34 cellular contexts compared by ENCODE assay signal in the genomic region with DNA sequence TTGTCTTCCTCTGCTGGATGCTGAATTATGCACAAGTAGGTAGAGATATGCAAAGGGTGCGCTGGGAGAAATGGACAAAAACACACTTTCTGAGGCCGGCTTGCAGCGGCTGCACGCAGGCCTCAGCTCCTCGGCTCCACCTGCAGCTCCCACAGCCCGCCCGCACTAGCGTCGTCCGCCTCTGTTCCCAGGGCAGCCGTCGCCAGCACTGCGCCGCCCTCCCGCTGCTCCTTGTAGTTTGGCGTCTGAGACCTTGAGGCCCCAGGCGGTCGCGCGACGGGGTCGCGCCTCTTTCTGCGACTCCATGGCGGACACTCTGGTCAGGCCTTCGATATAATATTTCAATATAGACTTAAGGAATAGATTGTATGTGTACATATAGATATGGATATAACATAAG.
"Had no signal": no experiment of that assay in that cellular context is flagged by ENCODE, and none has a peak within 500 bp of the region (broad histone marks: within the 10 kb centered on the region; RNA-seq: fewer than 3 reads in every experiment).

No MANE protein-coding gene starts in this region.

- H3K4me1 ChIP-seq: gastrocnemius medialis, heart left ventricle had no signal

- H3K4me3 Mint-ChIP-seq: activated CD4-positive, alpha-beta memory T cell treated with anti-CD3 and anti-CD28 coated beads, Interleukin-2, amount 10 ng/mL, durations not matched to agents 7 days and 5 days; activated CD4-positive, alpha-beta T cell treated with anti-CD3 and anti-CD28 coated beads for 36 hours; activated CD4-positive, alpha-beta T cell treated with anti-CD3 and anti-CD28 coated beads, Interleukin-2, amount 10 ng/mL, durations not matched to agents 7 days and 5 days; activated naive CD4-positive, alpha-beta T cell treated with anti-CD3 and anti-CD28 coated beads, Interleukin-2, amount 10 ng/mL, durations not matched to agents 7 days and 5 days; activated naive CD8-positive, alpha-beta T cell treated with anti-CD3 and anti-CD28 coated beads, Interleukin-2, amount 10 ng/mL, durations not matched to agents 7 days and 5 days; activated T-cell treated with anti-CD3 and anti-CD28 coated beads, Interleukin-2, amount 50 U/mL, for 24 hours; activated T-cell treated with anti-CD3 and anti-CD28 coated beads, Interleukin-2, amount 50 U/mL, for 72 hours; central memory CD8-positive, alpha-beta T cell; dendritic cell treated with granulocyte-macrophage colony-stimulating factor and Interleukin-4, amounts not matched to agents 40 ng/mL and 50 ng/mL, for 4 days; endodermal cell; T-helper 17 cell; T-helper 2 cell treated with Interferon-gamma antibody and Interleukin-4, amounts not matched to agents 5 μg/mL and 100 μg/mL, for 36 hours had no signal

- H3K4me1 Mint-ChIP-seq: activated CD4-positive, alpha-beta memory T cell treated with anti-CD3 and anti-CD28 coated beads, Interleukin-2, amount 10 ng/mL, durations not matched to agents 7 days and 5 days; central memory CD8-positive, alpha-beta T cell; endodermal cell had no signal

- H3K36me3 ChIP-seq: gastrocnemius medialis, WERI-Rb-1 had no signal

- H3K9me3 Mint-ChIP-seq: activated CD4-positive, alpha-beta memory T cell treated with anti-CD3 and anti-CD28 coated beads, Interleukin-2, amount 10 ng/mL, durations not matched to agents 7 days and 5 days; activated CD4-positive, alpha-beta T cell treated with anti-CD3 and anti-CD28 coated beads, Interleukin-2, amount 10 ng/mL, durations not matched to agents 7 days and 5 days; activated naive CD4-positive, alpha-beta T cell treated with anti-CD3 and anti-CD28 coated beads, Interleukin-2, amount 10 ng/mL, durations not matched to agents 7 days and 5 days; activated naive CD4-positive, alpha-beta T cell treated with anti-CD3 and anti-CD28 coated beads, Interleukin-2, amount 50 U/mL, for 72 hours; activated naive CD8-positive, alpha-beta T cell treated with anti-CD3 and anti-CD28 coated beads, Interleukin-2, amount 10 ng/mL, durations not matched to agents 7 days and 5 days; activated T-cell treated with anti-CD3 and anti-CD28 coated beads, Interleukin-2, amount 50 U/mL, for 24 hours; activated T-cell treated with anti-CD3 and anti-CD28 coated beads, Interleukin-2, amount 50 U/mL, for 72 hours; central memory CD8-positive, alpha-beta T cell; dendritic cell treated with granulocyte-macrophage colony-stimulating factor and Interleukin-4, amounts not matched to agents 40 ng/mL and 50 ng/mL, for 4 days; T-helper 2 cell treated with Interferon-gamma antibody and Interleukin-4, amounts not matched to agents 5 μg/mL and 100 μg/mL, for 36 hours had no signal

- DNase-seq: activated CD4-positive, alpha-beta memory T cell treated with anti-CD3 and anti-CD28 coated beads, Interleukin-2, amount 10 ng/mL, durations not matched to agents 7 days and 5 days; activated CD4-positive, alpha-beta T cell treated with anti-CD3 and anti-CD28 coated beads for 36 hours; activated CD4-positive, alpha-beta T cell treated with anti-CD3 and anti-CD28 coated beads, Interleukin-2, amount 10 ng/mL, durations not matched to agents 7 days and 5 days; activated CD4-positive, alpha-beta T cell treated with anti-CD3 and anti-CD28 coated beads, Interleukin-2, amount 50 U/mL, for 4 hours; activated CD4-positive, CD25-positive, alpha-beta regulatory T cell; activated CD4-positive, CD25-positive, alpha-beta regulatory T cell treated with anti-CD3 and anti-CD28 coated beads, Interleukin-2, amount 50 U/mL, for 72 hours; activated CD8-positive, alpha-beta memory T cell treated with anti-CD3 and anti-CD28 coated beads, Interleukin-2, amount 50 U/mL, for 48 hours; activated gamma-delta T cell; activated naive CD4-positive, alpha-beta T cell; activated naive CD4-positive, alpha-beta T cell treated with anti-CD3 and anti-CD28 coated beads, Interleukin-2, amount 10 ng/mL, durations not matched to agents 7 days and 5 days; activated naive CD8-positive, alpha-beta T cell treated with anti-CD3 and anti-CD28 coated beads, Interleukin-2, amount 10 ng/mL, durations not matched to agents 7 days and 5 days; activated T-cell treated with anti-CD3 and anti-CD28 coated beads for 4 hours; activated T-cell treated with anti-CD3 and anti-CD28 coated beads, Interleukin-2, amount 50 U/mL, for 24 hours; activated T-cell treated with anti-CD3 and anti-CD28 coated beads, Interleukin-2, amount 50 U/mL, for 72 hours; amniotic stem cell; anterior cingulate cortex; brain microvascular endothelial cell; dorsolateral prefrontal cortex; effector memory CD4-positive, alpha-beta T cell; endodermal cell; foreskin fibroblast; gastrocnemius medialis; glutamatergic neuron; heart left ventricle; T-helper 1 cell; T-helper 17 cell; T1000; WERI-Rb-1 had no signal

- H3K4me3 ChIP-seq: coronary artery, dorsolateral prefrontal cortex, gastrocnemius medialis, heart left ventricle had no signal

- H3K27me3 ChIP-seq: brain microvascular endothelial cell, gastrocnemius medialis, heart left ventricle had no signal

- H3K9me3 ChIP-seq: gastrocnemius medialis, heart left ventricle had no signal

- H3K27ac ChIP-seq: brain microvascular endothelial cell, coronary artery, dorsolateral prefrontal cortex, gastrocnemius medialis, heart left ventricle, WERI-Rb-1 had no signal

- ATAC-seq: activated CD4-positive, alpha-beta T cell treated with anti-CD3 and anti-CD28 coated beads for 36 hours; activated naive CD4-positive, alpha-beta T cell treated with anti-CD3 and anti-CD28 coated beads, Interleukin-2, amount 50 U/mL, for 72 hours; activated T-cell treated with anti-CD3 and anti-CD28 coated beads, Interleukin-2, amount 50 U/mL, for 72 hours; esophagus mucosa; gastrocnemius medialis; heart left ventricle; T-helper 17 cell had no signal

- H3K27me3 Mint-ChIP-seq: activated CD4-positive, alpha-beta memory T cell treated with anti-CD3 and anti-CD28 coated beads, Interleukin-2, amount 10 ng/mL, durations not matched to agents 7 days and 5 days; activated CD4-positive, alpha-beta T cell treated with anti-CD3 and anti-CD28 coated beads for 36 hours; activated CD4-positive, alpha-beta T cell treated with anti-CD3 and anti-CD28 coated beads, Interleukin-2, amount 10 ng/mL, durations not matched to agents 7 days and 5 days; activated naive CD4-positive, alpha-beta T cell treated with anti-CD3 and anti-CD28 coated beads, Interleukin-2, amount 10 ng/mL, durations not matched to agents 7 days and 5 days; activated naive CD8-positive, alpha-beta T cell treated with anti-CD3 and anti-CD28 coated beads, Interleukin-2, amount 10 ng/mL, durations not matched to agents 7 days and 5 days; activated T-cell treated with anti-CD3 and anti-CD28 coated beads, Interleukin-2, amount 50 U/mL, for 24 hours; central memory CD8-positive, alpha-beta T cell; dendritic cell treated with granulocyte-macrophage colony-stimulating factor and Interleukin-4, amounts not matched to agents 40 ng/mL and 50 ng/mL, for 4 days; T-helper 17 cell had no signal

- H3K27ac Mint-ChIP-seq: activated CD4-positive, alpha-beta memory T cell treated with anti-CD3 and anti-CD28 coated beads, Interleukin-2, amount 10 ng/mL, durations not matched to agents 7 days and 5 days; activated CD4-positive, alpha-beta T cell treated with anti-CD3 and anti-CD28 coated beads for 36 hours; activated CD4-positive, alpha-beta T cell treated with anti-CD3 and anti-CD28 coated beads, Interleukin-2, amount 10 ng/mL, durations not matched to agents 7 days and 5 days; activated naive CD4-positive, alpha-beta T cell treated with anti-CD3 and anti-CD28 coated beads, Interleukin-2, amount 10 ng/mL, durations not matched to agents 7 days and 5 days; activated naive CD4-positive, alpha-beta T cell treated with anti-CD3 and anti-CD28 coated beads, Interleukin-2, amount 50 U/mL, for 72 hours; activated naive CD8-positive, alpha-beta T cell treated with anti-CD3 and anti-CD28 coated beads, Interleukin-2, amount 10 ng/mL, durations not matched to agents 7 days and 5 days; activated T-cell treated with anti-CD3 and anti-CD28 coated beads, Interleukin-2, amount 50 U/mL, for 24 hours; activated T-cell treated with anti-CD3 and anti-CD28 coated beads, Interleukin-2, amount 50 U/mL, for 72 hours; dendritic cell treated with granulocyte-macrophage colony-stimulating factor and Interleukin-4, amounts not matched to agents 40 ng/mL and 50 ng/mL, for 4 days; endodermal cell; T-helper 17 cell; T-helper 2 cell treated with Interferon-gamma antibody and Interleukin-4, amounts not matched to agents 5 μg/mL and 100 μg/mL, for 36 hours had no signal
